1 cellular context compared by ENCODE assay signal in genomic region chr6:26577720-26578072, GRCh38.
TF ChIP-seq lines count a peak whose summit lies in the region.

No MANE protein-coding gene starts in this region.

TF ChIP-seq in IMR-90, 13 proteins besides CTCF, POLR2A, EP300 and RAD21 (continued from another document):
- TF ChIP-seq ELK1 (IDR thresholded peaks at IDR 0.05; ENCODE audit: borderline replicate concordance, low read depth, low read length) (no peak), MAFK (IDR thresholded peaks at IDR 0.05; ENCODE audit: low read depth, low read length) (no peak)
